In the genomic region with DNA sequence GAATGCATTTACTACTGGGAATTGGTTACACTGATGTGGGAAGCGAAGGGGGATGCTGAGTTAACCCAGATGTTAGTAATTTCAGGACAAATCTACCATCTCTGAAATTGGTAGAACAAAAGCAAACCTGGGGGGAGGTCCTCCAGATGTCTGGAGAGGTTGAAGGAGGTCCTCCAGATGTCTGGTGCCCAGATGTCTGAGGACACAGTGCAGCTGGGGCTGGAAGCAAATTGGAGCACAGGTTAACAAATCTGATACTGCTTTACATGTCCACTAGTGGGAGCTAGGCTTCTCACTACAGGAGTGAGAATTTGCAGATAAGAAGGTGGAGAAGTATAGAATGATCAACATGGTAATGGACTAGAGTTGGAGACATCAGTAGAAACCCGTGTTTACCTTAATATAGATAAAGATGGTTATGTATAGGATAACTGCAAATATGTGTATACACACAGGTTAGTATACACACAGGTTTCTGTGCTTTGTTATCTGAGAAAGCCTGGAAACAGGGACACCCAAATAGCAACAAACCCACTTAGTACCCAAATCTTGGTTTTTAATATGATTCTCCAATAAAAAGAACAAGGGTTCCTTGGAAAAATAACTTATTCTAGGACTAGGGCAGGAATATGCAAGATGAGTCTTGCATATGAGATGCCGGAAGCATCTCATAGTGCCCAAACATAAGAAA, we compare ENCODE assay signal across 9 cellular contexts.
DNase-seq lines count a peak whose midpoint lies in the region; ATAC-seq, FAIRE-seq and TF ChIP-seq lines count a peak whose summit lies in the region.
"Had no signal": no experiment of that assay in that cellular context is flagged by ENCODE, and none has a peak within 500 bp of the region (broad histone marks: within the 10 kb centered on the region; RNA-seq: fewer than 3 reads in every experiment).

No MANE protein-coding gene starts in this region.

- H3K9me3 Mint-ChIP-seq in activated CD8-positive, alpha-beta memory T cell treated with anti-CD3 and anti-CD28 coated beads, Interleukin-2, amount 10 ng/mL, durations not matched to agents 7 days and 5 days (ENCODE audit: low read depth), result no peaks in the 10 kb centered on the region

- dilution Hi-C loops in keratinocyte (cut with MboI; ENCODE audit: extremely low pct_ligation_motif_present, low sequenced_read_pairs), result no loop called here

- H3K36me3 Mint-ChIP-seq in activated CD8-positive, alpha-beta memory T cell treated with anti-CD3 and anti-CD28 coated beads, Interleukin-2, amount 10 ng/mL, durations not matched to agents 7 days and 5 days, result no peaks in the 10 kb centered on the region

- H3K4me1 ChIP-seq in HAP-1, result peaks cover 22% of the 10 kb centered on the region
- no peaks in the 10 kb centered on the region for H3K4me1 ChIP-seq in Panc1 (ENCODE audit: control insufficient read depth, insufficient read depth, low read length)
- H3K4me1 ChIP-seq in keratinocyte (ENCODE audit: control insufficient read depth, extremely low read depth, insufficient read depth, low read length), result no peaks in the 10 kb centered on the region

- no peak overlapping the region for H2AFZ ChIP-seq in keratinocyte (ENCODE audit: control insufficient read depth, low read length)

- ATAC-seq in Panc1, result no peak; the same call in 1 of the 2 replicates
- ATAC-seq in activated CD8-positive, alpha-beta memory T cell treated with anti-CD3 and anti-CD28 coated beads, Interleukin-2, amount 10 ng/mL, durations not matched to agents 7 days and 5 days, result no peak

- no peak overlapping the region for H3K4me3 ChIP-seq in HAP-1
- H3K4me3 ChIP-seq in Panc1 (ENCODE audit: low read depth in 2 of 2, low read length in 2 of 2), result no peak overlapping the region
- no peak overlapping the region for H3K4me3 ChIP-seq in keratinocyte (ENCODE audit: control insufficient read depth in 2 of 3, extremely low read depth in 1 of 3, insufficient read depth in 2 of 3, low read depth in 1 of 3, low read length in 3 of 3)

- no TSS peak for BruUV-seq in Panc1 (replicated peaks; lab: Mats Ljungman, UMichigan)

- H3K36me3 ChIP-seq in HAP-1 (replicated peaks), result no peaks in the 10 kb centered on the region
- H3K36me3 ChIP-seq in Panc1 (ENCODE audit: control insufficient read depth, insufficient read depth, low read length), result no peaks in the 10 kb centered on the region
- H3K36me3 ChIP-seq in keratinocyte (ENCODE audit: control insufficient read depth in 2 of 2, extremely low read depth in 1 of 2, insufficient read depth in 2 of 2, low read length in 2 of 2), result no peaks in the 10 kb centered on the region

- H3K9me1 ChIP-seq in keratinocyte (ENCODE audit: control insufficient read depth, extremely low read depth, insufficient read depth, low read length), result no peaks in the 10 kb centered on the region

- in situ Hi-C loops in HAP-1 (cut with MboI; ENCODE audit: low sequenced_read_pairs) (no loop called here), Panc1 (cut with HindIII; ENCODE audit: low pct_unique_long_range_greater_than_20kb, low sequenced_read_pairs) (no loop called here)

- H3K4me2 ChIP-seq in keratinocyte (ENCODE audit: control insufficient read depth, extremely low read depth, insufficient read depth, low read depth, low read length), result no peak overlapping the region

- no peaks in the 10 kb centered on the region for H3K4me1 Mint-ChIP-seq in activated CD8-positive, alpha-beta memory T cell treated with anti-CD3 and anti-CD28 coated beads, Interleukin-2, amount 10 ng/mL, durations not matched to agents 7 days and 5 days

- H3K27ac ChIP-seq in Panc1 (ENCODE audit: low read length) (no peak overlapping the region), keratinocyte (ENCODE audit: control insufficient read depth, insufficient read depth, low read length) (no peak overlapping the region)

- H3K27ac Mint-ChIP-seq in activated CD8-positive, alpha-beta memory T cell treated with anti-CD3 and anti-CD28 coated beads, Interleukin-2, amount 10 ng/mL, durations not matched to agents 7 days and 5 days, result no peak overlapping the region

- no peaks in the 10 kb centered on the region for H4K20me1 ChIP-seq in keratinocyte (ENCODE audit: control insufficient read depth, extremely low read depth, insufficient read depth, low read length)

- TF ChIP-seq CTCF in Panc1 (IDR thresholded peaks at IDR 0.05) (peak; percentile 53), keratinocyte (optimal IDR thresholded peaks at IDR 0.05 in 1 of 3, IDR thresholded peaks at IDR 0.05 in 1 of 3, conservative IDR thresholded peaks at IDR 0.05 in 1 of 3; ENCODE audit: extremely low read depth in 1 of 3, insufficient read depth in 2 of 3, low read length in 3 of 3) (peak; percentile 55 to 64 (median 61))

- intact Hi-C loops in Panc1 (cut with micrococcal nuclease; ENCODE audit: unreplicated experiment), result loop anchor here (10.0 kb wide), 1 partner anchor 128 kb away; no protein-coding TSS in a partner anchor

- no peaks in the 10 kb centered on the region for H3K9me3 ChIP-seq in HAP-1
- H3K9me3 ChIP-seq in Panc1 (ENCODE audit: control insufficient read depth, insufficient read depth, low read depth, low read length), result no peaks in the 10 kb centered on the region
- no peaks in the 10 kb centered on the region for H3K9me3 ChIP-seq in keratinocyte (ENCODE audit: control insufficient read depth, low read depth, low read length)

- no peak overlapping the region for H3K4me3 Mint-ChIP-seq in activated CD8-positive, alpha-beta memory T cell treated with anti-CD3 and anti-CD28 coated beads, Interleukin-2, amount 10 ng/mL, durations not matched to agents 7 days and 5 days

- POLR2A ChIA-PET in Panc1 (lab: Charles Lee), result no interaction called here

- no peak overlapping the region for H3K9ac ChIP-seq in keratinocyte (ENCODE audit: control insufficient read depth, extremely low read depth, insufficient read depth, low read length)

- H3K27me3 ChIP-seq in HAP-1 (ENCODE audit: low read depth) (no peaks in the 10 kb centered on the region), Panc1 (ENCODE audit: control insufficient read depth, insufficient read depth, low read length) (no peaks in the 10 kb centered on the region), keratinocyte (ENCODE audit: control insufficient read depth, extremely low read depth, insufficient read depth, low read length) (no peaks in the 10 kb centered on the region)

- no peaks in the 10 kb centered on the region for H3K27me3 Mint-ChIP-seq in activated CD8-positive, alpha-beta memory T cell treated with anti-CD3 and anti-CD28 coated beads, Interleukin-2, amount 10 ng/mL, durations not matched to agents 7 days and 5 days

- DNase-seq in ELR (ENCODE audit: low read depth) (peak; percentile 45), HAP-1 (ENCODE audit: low spot score in 2 of 2) (peak; percentile 14 to 33), Panc1 (ENCODE audit: low read depth, low spot score) (no peak), keratinocyte (ENCODE audit: low read depth, low spot score) (no peak), Ammon's horn (ENCODE audit: low spot score) (no peak), hepatic stellate cell (ENCODE audit: low spot score) (no peak), cerebellar cortex (ENCODE audit: low spot score) (no peak)
- DNase-seq in activated CD8-positive, alpha-beta memory T cell treated with anti-CD3 and anti-CD28 coated beads, Interleukin-2, amount 10 ng/mL, durations not matched to agents 7 days and 5 days, result no peak

- no peaks in the 10 kb centered on the region for H3K79me2 ChIP-seq in keratinocyte (ENCODE audit: control insufficient read depth, insufficient read depth, low read length)

- no peak for FAIRE-seq in keratinocyte (lab: Jason Lieb, UNC)
- FAIRE-seq: islet of Langerhans had no signal

- CTCF ChIA-PET in Panc1 (lab: Charles Lee), result interaction anchor here (0.7 kb wide), 1 partner anchor 161 kb away, joined by 3 read pairs; no protein-coding TSS in a partner anchor
- CTCF ChIA-PET in activated CD8-positive, alpha-beta memory T cell treated with anti-CD3 and anti-CD28 coated beads, Interleukin-2, amount 10 ng/mL, durations not matched to agents 7 days and 5 days (lab: Charles Lee), result no interaction called here

Comparison
In these comparisons a context has a peak if more than half of its experiments do, and no peak if none do; other contexts are left out.
1. DNase-seq: peak in ELR (single experiment) and HAP-1 (2 of 2); none in Panc1 (single experiment), keratinocyte (single experiment), Ammon's horn (single experiment), activated CD8-positive, alpha-beta memory T cell treated with anti-CD3 and anti-CD28 coated beads, Interleukin-2, amount 10 ng/mL, durations not matched to agents 7 days and 5 days (single experiment), hepatic stellate cell (single experiment) and cerebellar cortex (single experiment).